Comparison of ENCODE assay signal across 9 cellular contexts in genomic region chr4:36255575-36255974, GRCh38. TPM values are rescaled to one million over a fixed set of nuclear protein-coding genes. Genes with fewer than 3 reads are reported as not detected.
A peak's percentile ranks its signal among the peaks of the same experiment; 100 is the strongest.
DNase-seq lines count a peak whose midpoint lies in the region; ATAC-seq and TF ChIP-seq lines count a peak whose summit lies in the region.
"Had no signal": no experiment of that assay in that cellular context is flagged by ENCODE, and none has a peak within 500 bp of the region (broad histone marks: within the 10 kb centered on the region; RNA-seq: fewer than 3 reads in every experiment).

No MANE protein-coding gene starts in this region.

- H3K27ac ChIP-seq in VCaP (peak overlapping the region; percentile 16; the same call in 1 of the 2 replicates), esophagus muscularis mucosa (replicated peaks in 1 of 4) (no peak overlapping the region)

- no peak for TF ChIP-seq EP300 in esophagus muscularis mucosa (IDR thresholded peaks at IDR 0.05)

- peak overlapping the region; percentile 80 to 97 (median 96) for H3K27ac Mint-ChIP-seq in immature natural killer cell
- H3K27ac Mint-ChIP-seq in chondrocyte (ENCODE audit: unreplicated experiment) = no peak overlapping the region

- H3K4me3 Mint-ChIP-seq in immature natural killer cell (peak overlapping the region; percentile 79 to 90 (median 79)), chondrocyte (ENCODE audit: unreplicated experiment) (no peak overlapping the region)

- no peak for TF ChIP-seq POLR2A in esophagus muscularis mucosa (IDR thresholded peaks at IDR 0.05; ENCODE audit: low read depth)

- H3K9me3 Mint-ChIP-seq in immature natural killer cell (no peaks in the 10 kb centered on the region), chondrocyte (ENCODE audit: low read depth) (no peaks in the 10 kb centered on the region)

- H3K27me3 Mint-ChIP-seq in immature natural killer cell (ENCODE audit: low read depth in 3 of 3) = peaks cover 1 to 8% (median 2%) of the 10 kb centered on the region in 3 donors
- no peaks in the 10 kb centered on the region for H3K27me3 Mint-ChIP-seq in chondrocyte (ENCODE audit: low read depth)

- no peak overlapping the region for H3K4me3 ChIP-seq in esophagus muscularis mucosa

- TF ChIP-seq CTCF in VCaP (conservative IDR thresholded peaks at IDR 0.05) (no peak), chondrocyte (IDR thresholded peaks at IDR 0.05) (no peak), esophagus muscularis mucosa (IDR thresholded peaks at IDR 0.05) (no peak)

- H3K4me1 Mint-ChIP-seq in immature natural killer cell (peaks cover 57 to 72% of the 10 kb centered on the region in 2 donors), chondrocyte (ENCODE audit: low read depth) (no peaks in the 10 kb centered on the region)

- no peaks in the 10 kb centered on the region for H3K4me1 ChIP-seq in esophagus muscularis mucosa

- H3K36me3 Mint-ChIP-seq in immature natural killer cell = peaks cover 0 to 5% (median 4%) of the 10 kb centered on the region in 3 donors
- no peaks in the 10 kb centered on the region for H3K36me3 Mint-ChIP-seq in chondrocyte (ENCODE audit: low read depth)

- intact Hi-C loops in esophagus muscularis mucosa (cut with DNase I) = no loop called here

- H3K9me3 ChIP-seq in esophagus muscularis mucosa = no peaks in the 10 kb centered on the region

- H3K36me3 ChIP-seq in esophagus muscularis mucosa = no peaks in the 10 kb centered on the region

- peak; percentile 20 to 45 for DNase-seq in activated CD8-positive, alpha-beta memory T cell treated with anti-CD3 and anti-CD28 coated beads for 1 hour (ENCODE audit: extremely low read depth in 1 of 2, low read depth in 1 of 2)
- DNase-seq in activated CD8-positive, alpha-beta memory T cell treated with anti-CD3 and anti-CD28 coated beads for 24 hours = no peak
- peak; percentile 85 to 88 (median 88) for DNase-seq in immature natural killer cell
- no peak for DNase-seq in chondrocyte (ENCODE audit: low spot score)
- no peak for DNase-seq in esophagus muscularis mucosa (ENCODE audit: extremely low spot score)
- no peak for DNase-seq in NCI-H1436 (lab: John Stamatoyannopoulos, UW)

- H3K27me3 ChIP-seq in esophagus muscularis mucosa = no peaks in the 10 kb centered on the region

- 75% methylated on average over 2 of the region's 2 CpGs for WGBS in esophagus muscularis mucosa

- ATAC-seq in HG03135 (IDR thresholded peaks at IDR 0.05; ENCODE audit: unreplicated experiment) = peak; percentile 87

RNA-seq across cellular contexts. Expression of gene ARAP2, which starts 11.3 kb away (rescaled TPM):
- 10 to 100 TPM; 34.7 to 62.7 (median 38.9) TPM for polyA plus RNA-seq in immature natural killer cell
- 1.4 to 1.6 TPM (median 1.5 TPM) in 3 replicates for total RNA-seq in chondrocyte
- 10 to 100 TPM in 1 of 4 donors, 1 to 10 TPM in 3; 7.5 to 21.0 (median 7.9) TPM for total RNA-seq in esophagus muscularis mucosa

RNA-seq across cellular contexts. Expression of gene DTHD1, which starts 25.8 kb away (rescaled TPM):
- polyA plus RNA-seq in immature natural killer cell = 10 to 100 TPM in 2 of 3 donors, 1 to 10 TPM in 1; 7.4 to 30.0 (median 15.6) TPM
- total RNA-seq in chondrocyte (not detected in 3 replicates), esophagus muscularis mucosa (under 1 TPM in 2 of 4 donors, not detected in 2; 0.26 to 0.66 TPM)
- polyA plus RNA-seq: AG04450 had no signal

Comparison
In these comparisons a context has a peak if more than half of its experiments do, and no peak if none do; other contexts are left out.
1. DNase-seq: peak in activated CD8-positive, alpha-beta memory T cell treated with anti-CD3 and anti-CD28 coated beads for 1 hour (2 of 2) and immature natural killer cell (3 of 3); none in activated CD8-positive, alpha-beta memory T cell treated with anti-CD3 and anti-CD28 coated beads for 24 hours (single experiment), chondrocyte (single experiment), esophagus muscularis mucosa (single experiment) and NCI-H1436 (single experiment).